9 cellular contexts compared by ENCODE assay signal in genomic region chr4:82785248-82786003, GRCh38. TPM values are rescaled to one million over a fixed set of nuclear protein-coding genes. Genes with fewer than 3 reads are reported as not detected.
DNase-seq lines count a peak whose midpoint lies in the region; TF ChIP-seq lines count a peak whose summit lies in the region.
"Had no signal": no experiment of that assay in that cellular context is flagged by ENCODE, and none has a peak within 500 bp of the region (broad histone marks: within the 10 kb centered on the region; RNA-seq: fewer than 3 reads in every experiment).

No MANE protein-coding gene starts in this region.

- no peak overlapping the region for H3K4me3 Mint-ChIP-seq in CD14-positive monocyte

- DNase-seq in NCI-H1417 (lab: John Stamatoyannopoulos, UW) (peak in 2 of 3 experiments; percentile 74 to 93), NCI-H1417 treated with DMSO at 0.1 percent for 48 hours (lab: John Stamatoyannopoulos, UW) (no peak), SJCRH30 (peak; percentile 85 to 93), fibroblast of the aortic adventitia (ENCODE audit: low read depth) (peak; percentile 93), skeletal muscle cell (ENCODE audit: low read depth) (peak; percentile 84), SK-N-DZ (ENCODE audit: low spot score) (no peak), CD14-positive monocyte (ENCODE audit: low spot score) (no peak)
- DNase-seq in activated effector memory CD4-positive, alpha-beta T cell treated with Interleukin-2 at 50 U/mL for 16 hours: no peak
- DNase-seq: AML-193 had no signal

- peak overlapping the region; percentile 95 for H3K27ac ChIP-seq in SJCRH30

- H3K4me1 Mint-ChIP-seq in CD14-positive monocyte: peaks cover 18% of the 10 kb centered on the region

- no peaks in the 10 kb centered on the region for H3K9me3 Mint-ChIP-seq in CD14-positive monocyte

- H3K4me3 ChIP-seq in SJCRH30 (peak overlapping the region; percentile 34), fibroblast of the aortic adventitia (ENCODE audit: low read depth, low read length) (peak overlapping the region; percentile 47), skeletal muscle cell (ENCODE audit: low read depth, low read length) (peak overlapping the region; percentile 24)

- peaks cover 53% of the 10 kb centered on the region for H3K4me1 ChIP-seq in SJCRH30

- no peaks in the 10 kb centered on the region for H3K36me3 ChIP-seq in SJCRH30

- intact Hi-C loops in CD14-positive monocyte (cut with micrococcal nuclease): no loop called here

- no peaks in the 10 kb centered on the region for H3K9me3 ChIP-seq in SJCRH30 (replicated peaks)

- no peaks in the 10 kb centered on the region for H3K27me3 ChIP-seq in SJCRH30

- no peaks in the 10 kb centered on the region for H3K27me3 Mint-ChIP-seq in CD14-positive monocyte (ENCODE audit: low read depth in 3 of 3)

- H3K36me3 Mint-ChIP-seq in CD14-positive monocyte: no peaks in the 10 kb centered on the region

- TF ChIP-seq CTCF in fibroblast of the aortic adventitia (IDR thresholded peaks at IDR 0.05; ENCODE audit: insufficient read depth, low read length) (no peak), CD14-positive monocyte (IDR thresholded peaks at IDR 0.05) (no peak)

- H3K27ac Mint-ChIP-seq in CD14-positive monocyte: peak overlapping the region in 1 of 7 donors; percentile 6

RNA-seq across cellular contexts. Expression of gene SCD5, which starts 13.2 kb away (rescaled TPM):
- 78.1 and 86.0 TPM in 2 replicates for total RNA-seq in SJCRH30 (2014; rRNA removed; shearing (Covaris generic))
- total RNA-seq in fibroblast of the aortic adventitia (ENCODE audit: low replicate concordance): 18.0 and 22.8 TPM in 2 replicates
- 23.7 and 24.8 TPM in 2 replicates for polyA plus RNA-seq in SK-N-DZ (2014; cell fraction: cytosol; rRNA removed)
- polyA plus RNA-seq in SK-N-DZ (2014; cell fraction: nucleus; rRNA removed): 4.3 and 6.6 TPM in 2 replicates
- polyA plus RNA-seq in CD14-positive monocyte: 1 to 10 TPM in 1 of 2 donors, under 1 TPM in 1; 0.61 to 1.3 TPM

Comparison
In these comparisons a context has a peak if more than half of its experiments do, and no peak if none do; other contexts are left out.
1. DNase-seq: peak in NCI-H1417 (2 of 3), SJCRH30 (2 of 2), fibroblast of the aortic adventitia (single experiment) and skeletal muscle cell (single experiment); none in NCI-H1417 treated with DMSO at 0.1 percent for 48 hours (single experiment), SK-N-DZ (single experiment), activated effector memory CD4-positive, alpha-beta T cell treated with Interleukin-2 at 50 U/mL for 16 hours (single experiment) and CD14-positive monocyte (single experiment).
2. Peak in every context shown above with its lines, with median percentiles within 50 percentile points of each other: H3K4me3 ChIP-seq.